1 cellular context compared by ENCODE assay signal in genomic region chr15:50066202-50066601, GRCh38.
TF ChIP-seq lines count a peak whose summit lies in the region.

No MANE protein-coding gene starts in this region.

TF ChIP-seq in WTC11, 78 proteins besides CTCF, POLR2A, EP300 and RAD21 (continued from another document):
- no peak for TF ChIP-seq ZNF671 (CRISPR knock-in tag; IDR thresholded peaks at IDR 0.05)
TF ChIP-seq in WTC11: peak in this region for 0.
